16 cellular contexts compared by ENCODE assay signal in the genomic region with DNA sequence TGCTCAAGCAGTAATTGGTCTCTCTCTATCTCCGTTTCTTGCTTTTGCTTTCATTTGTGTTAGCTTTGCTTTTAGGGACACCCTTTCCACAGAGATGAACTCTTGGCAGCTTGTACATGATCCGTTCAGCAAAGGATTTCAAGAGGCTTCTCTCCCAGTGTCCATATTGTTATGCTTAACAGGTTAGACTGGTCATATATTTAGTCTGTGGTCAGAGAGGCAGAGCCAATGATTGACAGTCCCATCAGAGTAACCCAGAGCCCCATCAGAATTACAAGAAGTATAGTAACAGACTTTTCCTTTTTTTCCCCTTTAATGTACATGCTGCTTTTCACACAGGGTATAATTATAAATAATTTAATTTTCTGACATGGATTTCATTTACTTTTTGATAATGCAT. TPM values are rescaled to one million over a fixed set of nuclear protein-coding genes. Genes with fewer than 3 reads are reported as not detected.
DNase-seq lines count a peak whose midpoint lies in the region; ATAC-seq and TF ChIP-seq lines count a peak whose summit lies in the region.
"Had no signal": no experiment of that assay in that cellular context is flagged by ENCODE, and none has a peak within 500 bp of the region (broad histone marks: within the 10 kb centered on the region; RNA-seq: fewer than 3 reads in every experiment).

No MANE protein-coding gene starts in this region.

- H3K27me3 Mint-ChIP-seq in MCF 10A (ENCODE audit: insufficient read depth, unreplicated experiment), result no peaks in the 10 kb centered on the region

- H3K9me3 Mint-ChIP-seq in MCF 10A (ENCODE audit: unreplicated experiment), result no peaks in the 10 kb centered on the region
- H3K9me3 Mint-ChIP-seq: T-helper 2 cell treated with Interferon-gamma antibody and Interleukin-4, amounts not matched to agents 5 μg/mL and 100 μg/mL, for 36 hours had no signal

- H3K4me1 Mint-ChIP-seq in MCF 10A (ENCODE audit: insufficient read depth, unreplicated experiment), result no peaks in the 10 kb centered on the region

- POLR2A ChIA-PET in MCF 10A (lab: Yijun Ruan, JAX), result no interaction called here

- H3K36me3 Mint-ChIP-seq in MCF 10A (ENCODE audit: insufficient read depth, unreplicated experiment), result no peaks in the 10 kb centered on the region

- no peak overlapping the region for H3K27ac Mint-ChIP-seq in MCF 10A (ENCODE audit: low read depth, unreplicated experiment)
- H3K27ac Mint-ChIP-seq: T-helper 2 cell treated with Interferon-gamma antibody and Interleukin-4, amounts not matched to agents 5 μg/mL and 100 μg/mL, for 36 hours had no signal

- BruUV-seq in MCF 10A (replicated peaks; lab: Mats Ljungman, UMichigan), result no TSS peak

- DNase-seq in T47D (ENCODE audit: low read depth in 1 of 2, low spot score in 1 of 2) (peak; percentile 47 to 83), MCF 10A (ENCODE audit: unreplicated experiment) (no peak), NCI-H2029 (lab: John Stamatoyannopoulos, UW) (peak; percentile 52), EL (no peak), NAMALWA (ENCODE audit: low spot score) (no peak)
- DNase-seq in activated CD4-positive, alpha-beta T cell treated with anti-CD3 and anti-CD28 coated beads for 48 hours, result no peak
- DNase-seq: DMS153, Karpas-422, NCI-H1417 treated with DMSO at 0.1 percent for 48 hours, NCI-H1930, NCI-H2171 treated with DMSO at 0.1 percent for 48 hours, SW 1271 had no signal

- in situ Hi-C loops in T47D (cut with HindIII; ENCODE audit: low pct_unique_long_range_greater_than_20kb, low sequenced_read_pairs), result no loop called here

- intact Hi-C loops in MCF 10A (cut with micrococcal nuclease), result no loop called here

- CTCF ChIA-PET in MCF 10A (lab: Yijun Ruan, JAX), result interaction anchor here (0.6 to 1.0 kb wide), 2 partner anchors 12 to 56 kb away, joined by 3 to 4 read pairs; no protein-coding TSS in a partner anchor

- no peak overlapping the region for H3K4me3 Mint-ChIP-seq in MCF 10A (ENCODE audit: unreplicated experiment)
- H3K4me3 Mint-ChIP-seq: T-helper 2 cell treated with Interferon-gamma antibody and Interleukin-4, amounts not matched to agents 5 μg/mL and 100 μg/mL, for 36 hours had no signal

- no peak for ATAC-seq in GM19455 (IDR thresholded peaks at IDR 0.05; ENCODE audit: unreplicated experiment)

- peak overlapping the region; percentile 69 for H3K27ac ChIP-seq in VCaP
- H3K27ac ChIP-seq: C4-2B had no signal

- TF ChIP-seq CTCF in MCF 10A (IDR thresholded peaks at IDR 0.05; ENCODE audit: unreplicated experiment) (no peak), VCaP (conservative IDR thresholded peaks at IDR 0.05) (no peak)

RNA-seq across cellular contexts. Expression of gene GDPD1, which starts 34.4 kb away (rescaled TPM):
- 2.2 and 2.9 TPM in 2 replicates for total RNA-seq in MCF 10A (2022)

RNA-seq across cellular contexts. Expression of gene SMG8, which starts 44.9 kb away (rescaled TPM):
- total RNA-seq in MCF 10A (2022), result 12.0 and 15.1 TPM in 2 replicates

Comparison
In these comparisons a context has a peak if more than half of its experiments do, and no peak if none do; other contexts are left out.
1. DNase-seq: peak in T47D (2 of 2) and NCI-H2029 (single experiment); none in MCF 10A (single experiment), activated CD4-positive, alpha-beta T cell treated with anti-CD3 and anti-CD28 coated beads for 48 hours (single experiment), EL (single experiment) and NAMALWA (single experiment).